Comparison of ENCODE assay signal across 1 cellular context in the genomic region with DNA sequence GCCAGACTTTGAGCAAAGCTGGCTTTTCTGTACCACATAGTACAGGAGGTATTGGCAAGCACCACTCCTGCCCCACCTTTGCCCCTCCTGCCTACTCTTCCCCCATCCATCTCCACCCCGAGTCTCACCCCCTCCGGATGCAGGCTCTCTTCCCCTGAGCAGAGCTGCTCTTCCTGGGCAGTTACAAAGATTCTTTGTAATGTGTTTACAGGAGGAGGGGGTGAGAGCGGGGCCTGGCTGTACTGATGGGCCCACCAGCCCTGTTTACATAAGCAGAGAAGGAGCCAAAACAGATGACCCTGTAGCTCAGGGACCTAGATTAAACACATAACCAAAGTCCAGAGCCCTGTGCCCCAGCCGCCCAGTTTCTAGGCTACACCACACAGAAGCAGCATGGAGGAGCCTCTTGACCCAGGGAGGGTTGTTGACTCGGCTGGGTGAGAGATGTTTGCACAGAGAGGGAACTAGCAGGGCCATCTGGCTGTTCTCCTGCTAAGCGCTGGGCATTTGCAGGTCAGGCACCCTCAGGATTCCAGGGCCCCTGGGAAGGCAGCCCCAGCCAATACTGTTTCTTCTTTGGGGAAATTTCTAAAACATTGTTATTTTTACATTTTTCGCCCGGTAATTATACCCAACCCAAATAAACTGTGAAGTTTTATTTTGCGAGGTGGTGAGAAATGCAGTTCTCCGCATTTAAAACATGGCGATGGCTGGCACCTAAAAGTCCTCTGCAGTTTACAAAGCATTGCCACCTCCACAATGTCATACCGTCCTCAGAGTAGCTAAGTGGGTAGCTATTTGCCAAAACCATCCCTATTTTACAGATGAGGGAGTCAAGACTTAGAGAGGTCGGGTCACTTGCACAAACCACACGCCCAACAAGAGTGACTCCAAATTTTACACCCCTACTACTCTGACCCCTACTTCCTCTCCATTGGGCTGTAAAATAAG.
TF ChIP-seq lines count a peak whose summit lies in the region.

No MANE protein-coding gene starts in this region.

TF ChIP-seq in HepG2, 621 proteins besides CTCF, POLR2A, EP300 and RAD21 (continued from another document and continues in another):
- TF ChIP-seq, protein P1, sequence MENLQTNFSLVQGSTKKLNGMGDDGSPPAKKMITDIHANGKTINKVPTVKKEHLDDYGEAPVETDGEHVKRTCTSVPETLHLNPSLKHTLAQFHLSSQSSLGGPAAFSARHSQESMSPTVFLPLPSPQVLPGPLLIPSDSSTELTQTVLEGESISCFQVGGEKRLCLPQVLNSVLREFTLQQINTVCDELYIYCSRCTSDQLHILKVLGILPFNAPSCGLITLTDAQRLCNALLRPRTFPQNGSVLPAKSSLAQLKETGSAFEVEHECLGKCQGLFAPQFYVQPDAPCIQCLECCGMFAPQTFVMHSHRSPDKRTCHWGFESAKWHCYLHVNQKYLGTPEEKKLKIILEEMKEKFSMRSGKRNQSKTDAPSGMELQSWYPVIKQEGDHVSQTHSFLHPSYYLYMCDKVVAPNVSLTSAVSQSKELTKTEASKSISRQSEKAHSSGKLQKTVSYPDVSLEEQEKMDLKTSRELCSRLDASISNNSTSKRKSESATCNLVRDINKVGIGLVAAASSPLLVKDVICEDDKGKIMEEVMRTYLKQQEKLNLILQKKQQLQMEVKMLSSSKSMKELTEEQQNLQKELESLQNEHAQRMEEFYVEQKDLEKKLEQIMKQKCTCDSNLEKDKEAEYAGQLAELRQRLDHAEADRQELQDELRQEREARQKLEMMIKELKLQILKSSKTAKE (CRISPR knock-in tag; IDR thresholded peaks at IDR 0.05; ENCODE audit: borderline replicate concordance): peak; percentile 97
- TF ChIP-seq, protein P2, sequence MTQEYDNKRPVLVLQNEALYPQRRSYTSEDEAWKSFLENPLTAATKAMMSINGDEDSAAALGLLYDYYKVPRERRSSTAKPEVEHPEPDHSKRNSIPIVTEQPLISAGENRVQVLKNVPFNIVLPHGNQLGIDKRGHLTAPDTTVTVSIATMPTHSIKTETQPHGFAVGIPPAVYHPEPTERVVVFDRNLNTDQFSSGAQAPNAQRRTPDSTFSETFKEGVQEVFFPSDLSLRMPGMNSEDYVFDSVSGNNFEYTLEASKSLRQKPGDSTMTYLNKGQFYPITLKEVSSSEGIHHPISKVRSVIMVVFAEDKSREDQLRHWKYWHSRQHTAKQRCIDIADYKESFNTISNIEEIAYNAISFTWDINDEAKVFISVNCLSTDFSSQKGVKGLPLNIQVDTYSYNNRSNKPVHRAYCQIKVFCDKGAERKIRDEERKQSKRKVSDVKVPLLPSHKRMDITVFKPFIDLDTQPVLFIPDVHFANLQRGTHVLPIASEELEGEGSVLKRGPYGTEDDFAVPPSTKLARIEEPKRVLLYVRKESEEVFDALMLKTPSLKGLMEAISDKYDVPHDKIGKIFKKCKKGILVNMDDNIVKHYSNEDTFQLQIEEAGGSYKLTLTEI (CRISPR knock-in tag; conservative IDR thresholded peaks at IDR 0.05): no peak
- TF ChIP-seq SP1 (IDR thresholded peaks at IDR 0.05): no peak
- TF ChIP-seq SP1 (CRISPR knock-in tag; IDR thresholded peaks at IDR 0.05): no peak; the same call in 1 of the 2 replicates
- TF ChIP-seq ZFP62 (CRISPR knock-in tag; IDR thresholded peaks at IDR 0.05): no peak
- peak; percentile 42; the same call in 1 of the 2 replicates for TF ChIP-seq JUND (CRISPR knock-in tag; IDR thresholded peaks at IDR 0.05)
- TF ChIP-seq, protein P3, sequence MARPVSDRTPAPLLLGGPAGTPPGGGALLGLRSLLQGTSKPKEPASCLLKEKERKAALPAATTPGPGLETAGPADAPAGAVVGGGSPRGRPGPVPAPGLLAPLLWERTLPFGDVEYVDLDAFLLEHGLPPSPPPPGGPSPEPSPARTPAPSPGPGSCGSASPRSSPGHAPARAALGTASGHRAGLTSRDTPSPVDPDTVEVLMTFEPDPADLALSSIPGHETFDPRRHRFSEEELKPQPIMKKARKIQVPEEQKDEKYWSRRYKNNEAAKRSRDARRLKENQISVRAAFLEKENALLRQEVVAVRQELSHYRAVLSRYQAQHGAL (CRISPR knock-in tag; IDR thresholded peaks at IDR 0.05; ENCODE audit: not compliant biosample characterization): no peak
- peak; percentile 75; the same call in 1 of the 2 replicates for TF ChIP-seq ZBTB3 (CRISPR knock-in tag; IDR thresholded peaks at IDR 0.05; ENCODE audit: borderline replicate concordance, low read depth)
- TF ChIP-seq, protein P4, sequence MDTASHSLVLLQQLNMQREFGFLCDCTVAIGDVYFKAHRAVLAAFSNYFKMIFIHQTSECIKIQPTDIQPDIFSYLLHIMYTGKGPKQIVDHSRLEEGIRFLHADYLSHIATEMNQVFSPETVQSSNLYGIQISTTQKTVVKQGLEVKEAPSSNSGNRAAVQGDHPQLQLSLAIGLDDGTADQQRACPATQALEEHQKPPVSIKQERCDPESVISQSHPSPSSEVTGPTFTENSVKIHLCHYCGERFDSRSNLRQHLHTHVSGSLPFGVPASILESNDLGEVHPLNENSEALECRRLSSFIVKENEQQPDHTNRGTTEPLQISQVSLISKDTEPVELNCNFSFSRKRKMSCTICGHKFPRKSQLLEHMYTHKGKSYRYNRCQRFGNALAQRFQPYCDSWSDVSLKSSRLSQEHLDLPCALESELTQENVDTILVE (CRISPR knock-in tag; IDR thresholded peaks at IDR 0.05): no peak; the same call in 1 of the 2 replicates
- TF ChIP-seq TSC22D2 (CRISPR knock-in tag; IDR thresholded peaks at IDR 0.05; ENCODE audit: borderline replicate concordance): no peak
- TF ChIP-seq, protein P5, sequence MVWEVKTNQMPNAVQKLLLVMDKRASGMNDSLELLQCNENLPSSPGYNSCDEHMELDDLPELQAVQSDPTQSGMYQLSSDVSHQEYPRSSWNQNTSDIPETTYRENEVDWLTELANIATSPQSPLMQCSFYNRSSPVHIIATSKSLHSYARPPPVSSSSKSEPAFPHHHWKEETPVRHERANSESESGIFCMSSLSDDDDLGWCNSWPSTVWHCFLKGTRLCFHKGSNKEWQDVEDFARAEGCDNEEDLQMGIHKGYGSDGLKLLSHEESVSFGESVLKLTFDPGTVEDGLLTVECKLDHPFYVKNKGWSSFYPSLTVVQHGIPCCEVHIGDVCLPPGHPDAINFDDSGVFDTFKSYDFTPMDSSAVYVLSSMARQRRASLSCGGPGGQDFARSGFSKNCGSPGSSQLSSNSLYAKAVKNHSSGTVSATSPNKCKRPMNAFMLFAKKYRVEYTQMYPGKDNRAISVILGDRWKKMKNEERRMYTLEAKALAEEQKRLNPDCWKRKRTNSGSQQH (CRISPR knock-in tag; IDR thresholded peaks at IDR 0.05; ENCODE audit: low read depth): no peak
- no peak for TF ChIP-seq MBNL3 (CRISPR knock-in tag; conservative IDR thresholded peaks at IDR 0.05)
- TF ChIP-seq ZNF563 (CRISPR knock-in tag; IDR thresholded peaks at IDR 0.05): no peak
- peak; percentile 77; the same call in 1 of the 2 replicates for TF ChIP-seq YEATS2 (CRISPR knock-in tag; IDR thresholded peaks at IDR 0.05; ENCODE audit: borderline replicate concordance)
- TF ChIP-seq ZNF629 (CRISPR knock-in tag; conservative IDR thresholded peaks at IDR 0.05): no peak
- TF ChIP-seq, protein P6, sequence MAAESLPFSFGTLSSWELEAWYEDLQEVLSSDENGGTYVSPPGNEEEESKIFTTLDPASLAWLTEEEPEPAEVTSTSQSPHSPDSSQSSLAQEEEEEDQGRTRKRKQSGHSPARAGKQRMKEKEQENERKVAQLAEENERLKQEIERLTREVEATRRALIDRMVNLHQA (CRISPR knock-in tag; IDR thresholded peaks at IDR 0.05): no peak
- TF ChIP-seq, protein P7, sequence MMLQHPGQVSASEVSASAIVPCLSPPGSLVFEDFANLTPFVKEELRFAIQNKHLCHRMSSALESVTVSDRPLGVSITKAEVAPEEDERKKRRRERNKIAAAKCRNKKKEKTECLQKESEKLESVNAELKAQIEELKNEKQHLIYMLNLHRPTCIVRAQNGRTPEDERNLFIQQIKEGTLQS (CRISPR knock-in tag; IDR thresholded peaks at IDR 0.05): peak; percentile 58; the same call in 1 of the 2 replicates
- TF ChIP-seq SMAD3 (CRISPR knock-in tag; IDR thresholded peaks at IDR 0.05): peak; percentile 87
- TF ChIP-seq MBD4 (IDR thresholded peaks at IDR 0.05; ENCODE audit: borderline replicate concordance, low read length): no peak
- TF ChIP-seq SP4 (CRISPR knock-in tag; IDR thresholded peaks at IDR 0.05): no peak; the same call in 1 of the 2 replicates
- TF ChIP-seq NFRKB (IDR thresholded peaks at IDR 0.05): no peak
- peak; percentile 80; the same call in 1 of the 2 replicates for TF ChIP-seq MIXL1 (CRISPR knock-in tag; IDR thresholded peaks at IDR 0.05)
- no peak for TF ChIP-seq ZNF570 (CRISPR knock-in tag; IDR thresholded peaks at IDR 0.05; ENCODE audit: borderline replicate concordance)
- peak; percentile 50; the same call in 1 of the 2 replicates for TF ChIP-seq ZNF136 (CRISPR knock-in tag; IDR thresholded peaks at IDR 0.05; ENCODE audit: low read depth)
- TF ChIP-seq, protein P8, sequence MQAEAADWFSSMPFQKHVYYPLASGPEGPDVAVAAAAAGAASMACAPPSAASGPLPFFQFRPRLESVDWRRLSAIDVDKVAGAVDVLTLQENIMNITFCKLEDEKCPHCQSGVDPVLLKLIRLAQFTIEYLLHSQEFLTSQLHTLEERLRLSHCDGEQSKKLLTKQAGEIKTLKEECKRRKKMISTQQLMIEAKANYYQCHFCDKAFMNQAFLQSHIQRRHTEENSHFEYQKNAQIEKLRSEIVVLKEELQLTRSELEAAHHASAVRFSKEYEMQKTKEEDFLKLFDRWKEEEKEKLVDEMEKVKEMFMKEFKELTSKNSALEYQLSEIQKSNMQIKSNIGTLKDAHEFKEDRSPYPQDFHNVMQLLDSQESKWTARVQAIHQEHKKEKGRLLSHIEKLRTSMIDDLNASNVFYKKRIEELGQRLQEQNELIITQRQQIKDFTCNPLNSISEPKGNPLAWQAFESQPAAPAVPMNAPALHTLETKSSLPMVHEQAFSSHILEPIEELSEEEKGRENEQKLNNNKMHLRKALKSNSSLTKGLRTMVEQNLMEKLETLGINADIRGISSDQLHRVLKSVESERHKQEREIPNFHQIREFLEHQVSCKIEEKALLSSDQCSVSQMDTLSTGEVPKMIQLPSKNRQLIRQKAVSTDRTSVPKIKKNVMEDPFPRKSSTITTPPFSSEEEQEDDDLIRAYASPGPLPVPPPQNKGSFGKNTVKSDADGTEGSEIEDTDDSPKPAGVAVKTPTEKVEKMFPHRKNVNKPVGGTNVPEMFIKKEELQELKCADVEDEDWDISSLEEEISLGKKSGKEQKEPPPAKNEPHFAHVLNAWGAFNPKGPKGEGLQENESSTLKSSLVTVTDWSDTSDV (CRISPR knock-in tag; IDR thresholded peaks at IDR 0.05): no peak
- TF ChIP-seq, protein P9, sequence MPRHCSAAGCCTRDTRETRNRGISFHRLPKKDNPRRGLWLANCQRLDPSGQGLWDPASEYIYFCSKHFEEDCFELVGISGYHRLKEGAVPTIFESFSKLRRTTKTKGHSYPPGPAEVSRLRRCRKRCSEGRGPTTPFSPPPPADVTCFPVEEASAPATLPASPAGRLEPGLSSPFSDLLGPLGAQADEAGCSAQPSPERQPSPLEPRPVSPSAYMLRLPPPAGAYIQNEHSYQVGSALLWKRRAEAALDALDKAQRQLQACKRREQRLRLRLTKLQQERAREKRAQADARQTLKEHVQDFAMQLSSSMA (CRISPR knock-in tag; IDR thresholded peaks at IDR 0.05): 0 out of 2 replicates have a peak, but pooled peaks have one; percentile 63
- TF ChIP-seq CBX2 (IDR thresholded peaks at IDR 0.05; ENCODE audit: low read depth, low read length): no peak
- no peak for TF ChIP-seq CBX2 (CRISPR knock-in tag; IDR thresholded peaks at IDR 0.05; ENCODE audit: low read depth)
- no peak for TF ChIP-seq KMT2A (CRISPR knock-in tag; IDR thresholded peaks at IDR 0.05)
- TF ChIP-seq SATB2 (CRISPR knock-in tag; IDR thresholded peaks at IDR 0.05): no peak
- TF ChIP-seq ZNF468 (CRISPR knock-in tag; IDR thresholded peaks at IDR 0.05): no peak
- no peak for TF ChIP-seq GPN1 (CRISPR knock-in tag; IDR thresholded peaks at IDR 0.05; ENCODE audit: borderline replicate concordance)
- TF ChIP-seq NBN (conservative IDR thresholded peaks at IDR 0.05): no peak
- TF ChIP-seq NCOA5 (CRISPR knock-in tag; IDR thresholded peaks at IDR 0.05): no peak
- TF ChIP-seq, protein P10, sequence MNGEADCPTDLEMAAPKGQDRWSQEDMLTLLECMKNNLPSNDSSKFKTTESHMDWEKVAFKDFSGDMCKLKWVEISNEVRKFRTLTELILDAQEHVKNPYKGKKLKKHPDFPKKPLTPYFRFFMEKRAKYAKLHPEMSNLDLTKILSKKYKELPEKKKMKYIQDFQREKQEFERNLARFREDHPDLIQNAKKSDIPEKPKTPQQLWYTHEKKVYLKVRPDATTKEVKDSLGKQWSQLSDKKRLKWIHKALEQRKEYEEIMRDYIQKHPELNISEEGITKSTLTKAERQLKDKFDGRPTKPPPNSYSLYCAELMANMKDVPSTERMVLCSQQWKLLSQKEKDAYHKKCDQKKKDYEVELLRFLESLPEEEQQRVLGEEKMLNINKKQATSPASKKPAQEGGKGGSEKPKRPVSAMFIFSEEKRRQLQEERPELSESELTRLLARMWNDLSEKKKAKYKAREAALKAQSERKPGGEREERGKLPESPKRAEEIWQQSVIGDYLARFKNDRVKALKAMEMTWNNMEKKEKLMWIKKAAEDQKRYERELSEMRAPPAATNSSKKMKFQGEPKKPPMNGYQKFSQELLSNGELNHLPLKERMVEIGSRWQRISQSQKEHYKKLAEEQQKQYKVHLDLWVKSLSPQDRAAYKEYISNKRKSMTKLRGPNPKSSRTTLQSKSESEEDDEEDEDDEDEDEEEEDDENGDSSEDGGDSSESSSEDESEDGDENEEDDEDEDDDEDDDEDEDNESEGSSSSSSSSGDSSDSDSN (CRISPR knock-in tag; IDR thresholded peaks at IDR 0.05): peak; percentile 88
- TF ChIP-seq SKI (IDR thresholded peaks at IDR 0.05; ENCODE audit: partially characterized antibody): peak; percentile 96
- TF ChIP-seq, protein P11, sequence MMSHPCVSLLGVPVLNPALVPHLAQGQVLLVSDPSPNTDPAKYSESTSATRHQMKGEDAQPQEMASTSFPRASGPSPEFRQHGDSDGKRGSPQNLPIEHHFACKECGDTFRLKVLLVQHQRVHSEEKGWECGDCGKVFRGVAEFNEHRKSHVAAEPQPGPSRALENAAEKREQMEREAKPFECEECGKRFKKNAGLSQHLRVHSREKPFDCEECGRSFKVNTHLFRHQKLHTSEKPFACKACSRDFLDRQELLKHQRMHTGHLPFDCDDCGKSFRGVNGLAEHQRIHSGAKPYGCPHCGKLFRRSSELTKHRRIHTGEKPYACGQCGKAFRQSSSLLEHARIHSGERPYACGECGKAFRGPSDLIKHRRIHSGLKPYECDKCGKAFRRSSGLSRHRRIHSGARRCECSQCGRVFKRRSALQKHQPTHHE (CRISPR knock-in tag; IDR thresholded peaks at IDR 0.05; ENCODE audit: borderline replicate concordance): peak; percentile 95; the same call in 1 of the 2 replicates
- peak; percentile 99 for TF ChIP-seq KDM6A (CRISPR knock-in tag; IDR thresholded peaks at IDR 0.05; ENCODE audit: low read depth)
- TF ChIP-seq TP53 (CRISPR knock-in tag; conservative IDR thresholded peaks at IDR 0.05): no peak
